Comparison of ENCODE assay signal across 8 cellular contexts in the genomic region with DNA sequence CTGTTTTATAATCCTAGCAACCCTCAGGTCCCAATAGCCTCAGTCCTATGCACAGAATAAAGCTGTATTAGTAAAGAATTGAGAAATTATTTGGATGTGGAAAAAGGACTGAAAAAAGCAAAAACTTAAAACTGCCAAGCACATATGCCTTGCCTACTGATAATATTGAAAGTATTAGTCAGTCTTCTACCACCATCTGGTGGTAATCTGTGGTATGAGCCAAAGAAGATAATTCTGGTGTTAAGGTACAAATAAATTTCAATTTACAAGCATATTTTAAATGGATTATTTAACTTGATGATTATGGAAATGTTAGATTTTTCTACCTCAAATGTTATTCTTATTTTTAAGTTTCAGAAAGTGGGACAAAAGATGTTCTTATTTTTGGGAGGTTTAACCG.
DNase-seq lines count a peak whose midpoint lies in the region; ATAC-seq and TF ChIP-seq lines count a peak whose summit lies in the region.

No MANE protein-coding gene starts in this region.

- no peaks in the 10 kb centered on the region for H3K27me3 ChIP-seq in sigmoid colon

- 84% methylated on average over 1 of the region's 1 CpG for whole genome bisulfite sequencing in sigmoid colon, 2 donors

- no peak for TF ChIP-seq POLR2A in sigmoid colon (IDR thresholded peaks at IDR 0.05)

- ATAC-seq in GM19463 (IDR thresholded peaks at IDR 0.05; ENCODE audit: unreplicated experiment): peak; percentile 60
- peak; percentile 90 for ATAC-seq in HG03565 (IDR thresholded peaks at IDR 0.05; ENCODE audit: unreplicated experiment)

- no peaks in the 10 kb centered on the region for H3K9me3 ChIP-seq in sigmoid colon

- peak; percentile 48 for DNase-seq in DMS53 (lab: John Stamatoyannopoulos, UW)
- DNase-seq in RKO (ENCODE audit: low spot score): peak; percentile 75
- peak; percentile 64 for DNase-seq in fibroblast of pulmonary artery (ENCODE audit: low read depth)
- DNase-seq in sigmoid colon: no peak
- no peak for DNase-seq in activated T-cell treated with anti-CD3 and anti-CD28 coated beads for 4 hours
- DNase-seq in NCI-H226: no peak

- H3K4me1 ChIP-seq in sigmoid colon: no peaks in the 10 kb centered on the region

- no peak overlapping the region for H3K4me3 ChIP-seq in fibroblast of pulmonary artery (replicated peaks; ENCODE audit: low read depth, low read length)
- no peak overlapping the region for H3K4me3 ChIP-seq in sigmoid colon

- intact Hi-C loops in sigmoid colon (cut with DNase I): loop anchor here (10.0 kb wide), 1 partner anchor 1034 kb away; no protein-coding TSS in a partner anchor

- no peak for TF ChIP-seq EP300 in sigmoid colon (IDR thresholded peaks at IDR 0.05)

- TF ChIP-seq CTCF in fibroblast of pulmonary artery (IDR thresholded peaks at IDR 0.05; ENCODE audit: low read length, missing control alignments): peak; percentile 58
- TF ChIP-seq CTCF in sigmoid colon (IDR thresholded peaks at IDR 0.05): peak in 3 of 4 experiments; percentile 24 to 54 (median 34)

- H3K36me3 ChIP-seq in sigmoid colon: no peaks in the 10 kb centered on the region

- H3K27ac ChIP-seq in sigmoid colon: no peak overlapping the region

Comparison
In these comparisons a context has a peak if more than half of its experiments do, and no peak if none do; other contexts are left out.
1. DNase-seq: peak in DMS53 (single experiment), RKO (single experiment) and fibroblast of pulmonary artery (single experiment); none in sigmoid colon (single experiment), activated T-cell treated with anti-CD3 and anti-CD28 coated beads for 4 hours (single experiment) and NCI-H226 (single experiment).